In genomic region chr6:44999066-44999465, GRCh38 we compare ENCODE assay signal across 23 cellular contexts.
"Had no signal": no experiment of that assay in that cellular context is flagged by ENCODE, and none has a peak within 500 bp of the region (broad histone marks: within the 10 kb centered on the region; RNA-seq: fewer than 3 reads in every experiment).

No MANE protein-coding gene starts in this region.

- H3K27me3 Mint-ChIP-seq: activated B cell treated with CpG ODN at 0.5 μM for 24 hours; activated CD4-positive, alpha-beta memory T cell treated with anti-CD3 and anti-CD28 coated beads for 36 hours; activated CD4-positive, alpha-beta T cell treated with anti-CD3 and anti-CD28 coated beads, Interleukin-2, amount 10 ng/mL, durations not matched to agents 24 days and 14 days; activated naive CD8-positive, alpha-beta T cell; brain; central memory CD8-positive, alpha-beta T cell had no signal

- H3K9me3 Mint-ChIP-seq: activated B cell treated with CpG ODN at 0.5 μM for 24 hours; activated CD4-positive, alpha-beta memory T cell treated with anti-CD3 and anti-CD28 coated beads for 36 hours; activated CD4-positive, alpha-beta T cell treated with anti-CD3 and anti-CD28 coated beads, Interleukin-2, amount 10 ng/mL, durations not matched to agents 24 days and 14 days; activated naive CD4-positive, alpha-beta T cell treated with anti-CD3 and anti-CD28 coated beads for 36 hours; activated T-cell treated with anti-CD3 and anti-CD28 coated beads, Interleukin-2, amount 50 U/mL, for 4 hours; brain; central memory CD8-positive, alpha-beta T cell had no signal

- ATAC-seq: activated T-cell treated with anti-CD3 and anti-CD28 coated beads, Interleukin-2, amount 50 U/mL, for 4 hours had no signal

- FAIRE-seq: astrocyte, TTC549 had no signal

- H3K4me1 Mint-ChIP-seq: activated B cell treated with CpG ODN at 0.5 μM for 24 hours, brain had no signal

- H3K4me3 Mint-ChIP-seq: activated B cell treated with CpG ODN at 0.5 μM for 24 hours; activated CD4-positive, alpha-beta memory T cell treated with anti-CD3 and anti-CD28 coated beads for 36 hours; activated CD4-positive, alpha-beta T cell treated with anti-CD3 and anti-CD28 coated beads, Interleukin-2, amount 10 ng/mL, durations not matched to agents 24 days and 14 days; activated naive CD4-positive, alpha-beta T cell treated with anti-CD3 and anti-CD28 coated beads for 36 hours; activated naive CD8-positive, alpha-beta T cell; activated T-cell treated with anti-CD3 and anti-CD28 coated beads, Interleukin-2, amount 50 U/mL, for 4 hours; brain; central memory CD8-positive, alpha-beta T cell had no signal

- DNase-seq: activated B cell treated with CpG ODN at 0.5 μM for 24 hours; activated CD4-positive, alpha-beta memory T cell treated with anti-CD3 and anti-CD28 coated beads for 36 hours; activated CD4-positive, alpha-beta T cell treated with anti-CD3 and anti-CD28 coated beads for 1 hour; activated CD4-positive, alpha-beta T cell treated with anti-CD3 and anti-CD28 coated beads, Interleukin-2, amount 10 ng/mL, durations not matched to agents 24 days and 14 days; activated CD8-positive, alpha-beta memory T cell treated with anti-CD3 and anti-CD28 coated beads for 24 hours; activated gamma-delta T cell; activated naive CD4-positive, alpha-beta T cell treated with anti-CD3 and anti-CD28 coated beads for 36 hours; activated T-cell treated with anti-CD3 and anti-CD28 coated beads, Interleukin-2, amount 50 U/mL, for 4 hours; amygdala; NCI-H1048; NCI-H146; NCI-H187 treated with DMSO at 0.1 percent for 48 hours; NCI-H2081 treated with DMSO at 0.1 percent for 48 hours; NCI-H446; NCI-H524; SIG-M5; T-helper 2 cell; T1000 had no signal

- H3K27ac Mint-ChIP-seq: activated B cell treated with CpG ODN at 0.5 μM for 24 hours; activated CD4-positive, alpha-beta memory T cell treated with anti-CD3 and anti-CD28 coated beads for 36 hours; activated CD4-positive, alpha-beta T cell treated with anti-CD3 and anti-CD28 coated beads, Interleukin-2, amount 10 ng/mL, durations not matched to agents 24 days and 14 days; activated naive CD4-positive, alpha-beta T cell treated with anti-CD3 and anti-CD28 coated beads for 36 hours; activated naive CD8-positive, alpha-beta T cell; brain had no signal
